1 cellular context compared by ENCODE assay signal in genomic region chr16:4371481-4372314, GRCh38.
TF ChIP-seq lines count a peak whose summit lies in the region.

Gene VASN (plus strand): TSS chr16:4371848. CDS start chr16:4380878, 9,030 bp downstream.

TF ChIP-seq in HepG2, 621 proteins besides CTCF, POLR2A, EP300 and RAD21 (continued from another document and continues in another):
- TF ChIP-seq PRDM4 (CRISPR knock-in tag; IDR thresholded peaks at IDR 0.05; ENCODE audit: borderline replicate concordance) (peak; percentile 51; the same call in 1 of the 2 replicates), STAT6 (CRISPR knock-in tag; IDR thresholded peaks at IDR 0.05; ENCODE audit: borderline replicate concordance) (no peak), MYC (CRISPR knock-in tag; IDR thresholded peaks at IDR 0.05; ENCODE audit: borderline replicate concordance) (peak; percentile 60; the same call in 1 of the 2 replicates), CENPBD1 (CRISPR knock-in tag; IDR thresholded peaks at IDR 0.05; ENCODE audit: borderline replicate concordance, low read depth) (no peak), ZNF235 (CRISPR knock-in tag; IDR thresholded peaks at IDR 0.05; ENCODE audit: borderline replicate concordance) (0 out of 2 replicates have a peak, but pooled peaks have one; percentile 74), ZNF180 (CRISPR knock-in tag; IDR thresholded peaks at IDR 0.05; ENCODE audit: borderline replicate concordance, low read depth) (0 out of 2 replicates have a peak, but pooled peaks have one; percentile 71), ERF (CRISPR knock-in tag; IDR thresholded peaks at IDR 0.05) (peak; percentile 76), ZNF775 (CRISPR knock-in tag; IDR thresholded peaks at IDR 0.05; ENCODE audit: borderline replicate concordance) (peak; percentile 60; the same call in 1 of the 2 replicates), ZNF629 (CRISPR knock-in tag; conservative IDR thresholded peaks at IDR 0.05) (peak; percentile 76), TBP (CRISPR knock-in tag; IDR thresholded peaks at IDR 0.05) (no peak), HNF4G (IDR thresholded peaks at IDR 0.05; ENCODE audit: borderline replicate concordance, low read depth, low read length) (no peak), HNF4G (CRISPR knock-in tag; IDR thresholded peaks at IDR 0.05; ENCODE audit: borderline replicate concordance, low read depth) (0 out of 2 replicates have a peak, but pooled peaks have one; percentile 28), POLR2AphosphoS2 (IDR thresholded peaks at IDR 0.05; ENCODE audit: low read depth, low read length) (no peak), ZNF430 (CRISPR knock-in tag; IDR thresholded peaks at IDR 0.05) (0 out of 2 replicates have a peak, but pooled peaks have one; percentile 39), ZNF816 (CRISPR knock-in tag; IDR thresholded peaks at IDR 0.05; ENCODE audit: borderline replicate concordance) (0 out of 2 replicates have a peak, but pooled peaks have one; percentile 54), SATB2 (CRISPR knock-in tag; IDR thresholded peaks at IDR 0.05) (0 out of 2 replicates have a peak, but pooled peaks have one; percentile 41), CREBL2 (CRISPR knock-in tag; IDR thresholded peaks at IDR 0.05; ENCODE audit: borderline replicate concordance) (no peak), ZNF672 (CRISPR knock-in tag; IDR thresholded peaks at IDR 0.05) (no peak), RFXAP (CRISPR knock-in tag; IDR thresholded peaks at IDR 0.05; ENCODE audit: borderline replicate concordance) (peak; percentile 51; the same call in 1 of the 2 replicates), MXD3 (CRISPR knock-in tag; IDR thresholded peaks at IDR 0.05) (peak; percentile 87; the same call in 1 of the 2 replicates), ZBTB44 (CRISPR knock-in tag; IDR thresholded peaks at IDR 0.05) (peak; percentile 16; the same call in 1 of the 2 replicates), TSC22D2 (CRISPR knock-in tag; IDR thresholded peaks at IDR 0.05; ENCODE audit: borderline replicate concordance) (no peak), ZNF691 (CRISPR knock-in tag; IDR thresholded peaks at IDR 0.05; ENCODE audit: borderline replicate concordance, low read depth) (peak; percentile 22; the same call in 1 of the 2 replicates), SETDB1 (CRISPR knock-in tag; IDR thresholded peaks at IDR 0.05; ENCODE audit: borderline replicate concordance) (no peak), ZNF562 (CRISPR knock-in tag; IDR thresholded peaks at IDR 0.05; ENCODE audit: borderline replicate concordance) (no peak), HOXD1 (CRISPR knock-in tag; IDR thresholded peaks at IDR 0.05) (no peak; the same call in 1 of the 2 replicates), ZHX2 (IDR thresholded peaks at IDR 0.05; ENCODE audit: low read depth) (no peak), ZHX2 (CRISPR knock-in tag; IDR thresholded peaks at IDR 0.05; ENCODE audit: borderline replicate concordance) (peak; percentile 71; the same call in 1 of the 2 replicates), SNAPC4 (CRISPR knock-in tag; IDR thresholded peaks at IDR 0.05) (no peak), HNRNPH1 (optimal IDR thresholded peaks at IDR 0.05; ENCODE audit: low read depth, low read length) (no peak), ESRRA (CRISPR knock-in tag; IDR thresholded peaks at IDR 0.05; ENCODE audit: low read depth) (0 out of 2 replicates have a peak, but pooled peaks have one; percentile 21), DRAP1 (CRISPR knock-in tag; IDR thresholded peaks at IDR 0.05) (peak; percentile 98), SIN3B (IDR thresholded peaks at IDR 0.05; ENCODE audit: low read length) (peak; percentile 40; the same call in 1 of the 2 replicates), ZBTB7A (CRISPR knock-in tag; IDR thresholded peaks at IDR 0.05) (peak; percentile 50; the same call in 1 of the 2 replicates), CREB1 (IDR thresholded peaks at IDR 0.05) (peak; percentile 19; the same call in 1 of the 2 replicates), CREB1 (CRISPR knock-in tag; IDR thresholded peaks at IDR 0.05) (no peak), ZNF232 (CRISPR knock-in tag; IDR thresholded peaks at IDR 0.05; ENCODE audit: borderline replicate concordance) (0 out of 2 replicates have a peak, but pooled peaks have one; percentile 26), SMAD3 (CRISPR knock-in tag; IDR thresholded peaks at IDR 0.05) (0 out of 2 replicates have a peak, but pooled peaks have one; percentile 25)
